In genomic region chr14:59265808-59266207, GRCh38 we compare ENCODE assay signal across 10 cellular contexts.
DNase-seq lines count a peak whose midpoint lies in the region; ATAC-seq and TF ChIP-seq lines count a peak whose summit lies in the region.
"Had no signal": no experiment of that assay in that cellular context is flagged by ENCODE, and none has a peak within 500 bp of the region (broad histone marks: within the 10 kb centered on the region; RNA-seq: fewer than 3 reads in every experiment).

No MANE protein-coding gene starts in this region.

- H4K20me1 ChIP-seq in IMR-90 (ENCODE audit: insufficient read depth, low read length) = no peaks in the 10 kb centered on the region

- DNase-seq in Daoy (ENCODE audit: low read depth) (peak; percentile 52), IMR-90 (no peak), GDM1 (lab: John Stamatoyannopoulos, UW) (no peak), heart left ventricle (no peak)
- DNase-seq in activated T-cell treated with anti-CD3 and anti-CD28 coated beads, Interleukin-2, amount 50 U/mL, for 48 hours = peak; percentile 43 to 59
- no peak for DNase-seq in natural killer cell treated with Interleukin-12 subunit alpha and Interleukin-12 subunit beta and Interleukin-15 and Interleukin-18, amount 100 ng/mL, for 72 hours (ENCODE audit: low spot score)
- DNase-seq: NCI-H1694 treated with DMSO at 0.1 percent for 48 hours had no signal

- H3K27me3 ChIP-seq in IMR-90 (ENCODE audit: control insufficient read depth, insufficient read depth, low read length) = no peaks in the 10 kb centered on the region
- H3K27me3 ChIP-seq in heart left ventricle = no peaks in the 10 kb centered on the region

- no peak overlapping the region for H2BK5ac ChIP-seq in IMR-90 (ENCODE audit: low read depth, low read length, poor library complexity, severe bottlenecking)

- no peak overlapping the region for H3K14ac ChIP-seq in IMR-90 (replicated peaks; ENCODE audit: low read depth, low read length)

- H3K9me3 ChIP-seq in IMR-90 (ENCODE audit: control insufficient read depth, insufficient read depth, low read length) (no peaks in the 10 kb centered on the region), heart left ventricle (no peaks in the 10 kb centered on the region)

- no peak overlapping the region for H3K56ac ChIP-seq in IMR-90 (ENCODE audit: extremely low read depth, insufficient read depth, low read length)

- no peaks in the 10 kb centered on the region; the same call in 1 of the 2 replicates for H3K4me1 ChIP-seq in IMR-90 (ENCODE audit: control insufficient read depth, insufficient read depth, low read length)
- H3K4me1 ChIP-seq in heart left ventricle = peaks cover 0 to 45% (median 9%) of the 10 kb centered on the region in 12 donors

- H3K18ac ChIP-seq in IMR-90 (ENCODE audit: low read depth, low read length) = no peak overlapping the region

- H4K91ac ChIP-seq in IMR-90 (ENCODE audit: insufficient read depth, low read depth, low read length) = no peak overlapping the region

- no peak overlapping the region for H3K4me2 ChIP-seq in IMR-90 (ENCODE audit: low read depth, low read length)

- no peak overlapping the region for H3K4me3 Mint-ChIP-seq in natural killer cell treated with Interleukin-12 subunit alpha and Interleukin-12 subunit beta and Interleukin-15 and Interleukin-18, amount 100 ng/mL, for 72 hours

- H2AFZ ChIP-seq in IMR-90 (replicated peaks; ENCODE audit: low read length, poor library complexity) = no peak overlapping the region

- BruUV-seq in IMR-90 (replicated peaks; lab: Mats Ljungman, UMichigan) = no TSS peak

- H3K23ac ChIP-seq in IMR-90 (ENCODE audit: low read depth, low read length) = no peak overlapping the region

- peaks cover 3% of the 10 kb centered on the region for H3K9me3 Mint-ChIP-seq in natural killer cell treated with Interleukin-12 subunit alpha and Interleukin-12 subunit beta and Interleukin-15 and Interleukin-18, amount 100 ng/mL, for 72 hours

- H3K27me3 Mint-ChIP-seq in natural killer cell treated with Interleukin-12 subunit alpha and Interleukin-12 subunit beta and Interleukin-15 and Interleukin-18, amount 100 ng/mL, for 72 hours = no peaks in the 10 kb centered on the region

- no peak for TF ChIP-seq CTCF in IMR-90 (conservative IDR thresholded peaks at IDR 0.05; ENCODE audit: low read depth, low read length)
- no peak for TF ChIP-seq CTCF in heart left ventricle (IDR thresholded peaks at IDR 0.05)

- H2BK20ac ChIP-seq in IMR-90 (ENCODE audit: low read depth, low read length) = no peak overlapping the region

- H3K27ac Mint-ChIP-seq in natural killer cell treated with Interleukin-12 subunit alpha and Interleukin-12 subunit beta and Interleukin-15 and Interleukin-18, amount 100 ng/mL, for 72 hours = peak overlapping the region; percentile 40 to 67

- H3K4me1 Mint-ChIP-seq in natural killer cell treated with Interleukin-12 subunit alpha and Interleukin-12 subunit beta and Interleukin-15 and Interleukin-18, amount 100 ng/mL, for 72 hours (ENCODE audit: low read depth in 2 of 2) = peaks cover 18 to 32% of the 10 kb centered on the region in 2 donors

- H2BK15ac ChIP-seq in IMR-90 (ENCODE audit: low read depth, low read length) = no peak overlapping the region

- H3K79me1 ChIP-seq in IMR-90 (ENCODE audit: low read depth in 1 of 2, low read length in 2 of 2) = 0 out of 4 replicates have a peak, but pooled peaks cover 0 to 2% of the 10 kb centered on the region in 2 experiments

- H3K36me3 Mint-ChIP-seq in natural killer cell treated with Interleukin-12 subunit alpha and Interleukin-12 subunit beta and Interleukin-15 and Interleukin-18, amount 100 ng/mL, for 72 hours = peaks cover 10% of the 10 kb centered on the region

- ATAC-seq in IMR-90 (ENCODE audit: low read depth) (no peak), HG02870 (IDR thresholded peaks at IDR 0.05; ENCODE audit: unreplicated experiment) (no peak), HG03039 (IDR thresholded peaks at IDR 0.05; ENCODE audit: unreplicated experiment) (no peak), heart left ventricle (no peak)
- ATAC-seq in natural killer cell treated with Interleukin-12 subunit alpha and Interleukin-12 subunit beta and Interleukin-15 and Interleukin-18, amount 100 ng/mL, for 72 hours = peak; percentile 87 to 91

- H4K8ac ChIP-seq in IMR-90 (ENCODE audit: low read depth in 2 of 2, low read length in 2 of 2) = no peak overlapping the region

- TF ChIP-seq POLR2A in IMR-90 (IDR thresholded peaks at IDR 0.05; ENCODE audit: low read depth, low read length) = no peak
- TF ChIP-seq POLR2A in heart left ventricle (IDR thresholded peaks at IDR 0.05) = no peak

- H3K9ac ChIP-seq in IMR-90 (ENCODE audit: low read depth, low read length) = no peak overlapping the region

- intact Hi-C loops in IMR-90 (cut with micrococcal nuclease) (no loop called here), heart left ventricle (cut with DNase I) (no loop called here)

- no peak overlapping the region for H4K5ac ChIP-seq in IMR-90 (ENCODE audit: low read depth, low read length)

- CTCF ChIA-PET in IMR-90 (lab: Yijun Ruan, JAX) = no interaction called here

- H3K27ac ChIP-seq in IMR-90 (ENCODE audit: insufficient read depth, low read length) (no peak overlapping the region), heart left ventricle (no peak overlapping the region)

- no peak overlapping the region for H3K4ac ChIP-seq in IMR-90 (ENCODE audit: low read depth, low read length)

- H3K36me3 ChIP-seq in IMR-90 (ENCODE audit: control insufficient read depth, insufficient read depth, low read length) = peaks cover 9% of the 10 kb centered on the region
- H3K36me3 ChIP-seq in heart left ventricle = peaks cover 0 to 67% (median 35%) of the 10 kb centered on the region in 9 donors

- POLR2A ChIA-PET in IMR-90 (lab: Charles Lee; ENCODE audit: unreplicated experiment) = no interaction called here

- H2BK120ac ChIP-seq in IMR-90 (ENCODE audit: low read depth, low read length) = no peak overlapping the region

- TF ChIP-seq RAD21 in IMR-90 (IDR thresholded peaks at IDR 0.05; ENCODE audit: low read length) = no peak

- no peak overlapping the region for H2AK9ac ChIP-seq in IMR-90 (replicated peaks; ENCODE audit: low read depth, low read length, poor library complexity)

- H2AK5ac ChIP-seq in IMR-90 (ENCODE audit: low read depth, low read length) = no peak overlapping the region

- no peaks in the 10 kb centered on the region; the same call in 1 of the 2 replicates for H3K9me1 ChIP-seq in IMR-90 (ENCODE audit: insufficient read depth, low read length)

- dilution Hi-C loops in IMR-90 (cut with HindIII; ENCODE audit: low sequenced_read_pairs, unreplicated experiment) = no loop called here

- in situ Hi-C loops in IMR-90 (cut with MboI; ENCODE audit: low sequenced_read_pairs) = no loop called here

- no peak overlapping the region for H3K4me3 ChIP-seq in IMR-90 (ENCODE audit: insufficient read depth, low read depth, low read length)
- no peak overlapping the region for H3K4me3 ChIP-seq in heart left ventricle
- H3K4me3 ChIP-seq: skin epidermis had no signal

TF ChIP-seq in IMR-90, 13 proteins besides CTCF, POLR2A, EP300 and RAD21:
- TF ChIP-seq CHD1 (IDR thresholded peaks at IDR 0.05; ENCODE audit: low read depth, low read length) (no peak), USF2 (IDR thresholded peaks at IDR 0.05; ENCODE audit: low read depth, low read length) (peak; percentile 57)

Comparison
In these comparisons a context has a peak if more than half of its experiments do, and no peak if none do; other contexts are left out.
1. DNase-seq: peak in Daoy (single experiment) and activated T-cell treated with anti-CD3 and anti-CD28 coated beads, Interleukin-2, amount 50 U/mL, for 48 hours (2 of 2); none in IMR-90 (single experiment), natural killer cell treated with Interleukin-12 subunit alpha and Interleukin-12 subunit beta and Interleukin-15 and Interleukin-18, amount 100 ng/mL, for 72 hours (single experiment), GDM1 (single experiment) and heart left ventricle (0 of 5).
2. ATAC-seq: peak in natural killer cell treated with Interleukin-12 subunit alpha and Interleukin-12 subunit beta and Interleukin-15 and Interleukin-18, amount 100 ng/mL, for 72 hours (2 of 2); none in IMR-90 (single experiment), HG02870 (single experiment), HG03039 (single experiment) and heart left ventricle (0 of 4).